20 cellular contexts compared by ENCODE assay signal in the genomic region with DNA sequence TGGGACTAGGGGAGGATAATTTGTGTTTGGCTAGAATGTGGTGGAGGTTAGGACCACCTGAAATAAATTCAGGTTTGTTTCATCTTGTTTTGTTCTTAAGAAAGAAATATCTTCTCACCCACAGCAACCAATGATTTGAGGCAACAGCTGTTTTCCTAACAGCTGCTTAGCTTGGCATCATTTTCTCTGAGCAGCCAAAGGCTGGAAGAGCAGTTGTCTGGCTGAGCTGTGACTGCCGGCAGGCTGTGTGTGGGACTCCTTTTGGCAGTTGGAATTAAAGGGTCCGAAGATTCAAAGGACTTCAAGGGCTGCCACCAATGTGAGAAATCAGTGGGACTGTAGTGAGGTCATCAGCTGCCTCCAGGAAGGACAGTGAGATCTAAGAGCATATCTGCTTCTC. TPM values are rescaled to one million over a fixed set of nuclear protein-coding genes. Genes with fewer than 3 reads are reported as not detected.
"Had no signal": no experiment of that assay in that cellular context is flagged by ENCODE, and none has a peak within 500 bp of the region (broad histone marks: within the 10 kb centered on the region; RNA-seq: fewer than 3 reads in every experiment).

No MANE protein-coding gene starts in this region.

- H3K9me3 ChIP-seq: MG63, Peyer's patch, SJSA1 had no signal

- H3K4me3 ChIP-seq: MG63, PC-9, Peyer's patch, SJSA1, SK-N-MC had no signal

- H3K4me1 ChIP-seq: Peyer's patch, SJSA1 had no signal

- H3K27ac ChIP-seq: PC-9, Peyer's patch, SJSA1, SK-N-MC had no signal

- H3K27me3 ChIP-seq: MG63, Peyer's patch, SJSA1 had no signal

- H3K36me3 ChIP-seq: MG63, Peyer's patch, SJSA1 had no signal

- DNase-seq: KBM-7; MG63; NCI-H1417 treated with DMSO at 0.1 percent for 48 hours; NCI-H146; NCI-H1694 treated with DMSO at 0.1 percent for 48 hours; NCI-H1930; NCI-H2107; NCI-H526 treated with DMSO at 0.1 percent for 48 hours; NCI-H748 treated with DMSO at 0.1 percent for 48 hours; NK-92 treated with Interleukin-12 subunit alpha and Interleukin-12 subunit beta, amount 100 ng/mL, for 24 hours; PC-9; Peyer's patch; SHP77 treated with DMSO at 0.1 percent for 48 hours had no signal

RNA-seq across cellular contexts. Expression of gene TRIM75, which starts 5.0 kb away (rescaled TPM):
- total RNA-seq: HT-29, NCI-H460, OCI-LY7, PC-9, Peyer's patch, Right ventricle myocardium inferior, RPMI7951, SJSA1 had no signal

RNA-seq across cellular contexts. Expression of gene TRIM60, which starts 26.9 kb away (rescaled TPM):
- total RNA-seq: HT-29, NCI-H460, OCI-LY7, PC-9, Peyer's patch, Right ventricle myocardium inferior, RPMI7951, SJSA1 had no signal
